Comparison of ENCODE assay signal across 8 cellular contexts in the genomic region with DNA sequence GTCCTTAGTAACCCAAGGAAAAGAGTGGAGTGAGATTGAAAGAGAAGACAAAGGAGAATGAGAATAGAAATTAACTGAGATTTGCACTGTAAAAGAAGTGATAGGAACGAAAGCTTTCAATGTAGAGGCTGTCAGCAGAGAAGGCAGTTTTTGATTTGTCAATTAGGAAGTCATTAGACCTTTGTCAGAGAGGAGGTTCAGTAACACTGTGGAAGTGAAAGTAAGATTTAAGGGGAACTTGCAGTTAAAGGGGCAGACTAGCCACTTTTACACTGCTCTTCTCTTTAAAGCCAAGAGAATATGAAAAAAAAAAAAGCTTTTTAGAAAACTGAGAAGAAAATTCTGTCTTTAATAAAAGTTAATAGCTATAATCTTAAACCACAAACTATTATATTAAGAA. TPM values are rescaled to one million over a fixed set of nuclear protein-coding genes. Genes with fewer than 3 reads are reported as not detected.
DNase-seq lines count a peak whose midpoint lies in the region; ATAC-seq and TF ChIP-seq lines count a peak whose summit lies in the region.

No MANE protein-coding gene starts in this region.

- POLR2A ChIA-PET in activated CD8-positive, alpha-beta T cell treated with anti-CD3 and anti-CD28 coated beads, Interleukin-2, amount 10 ng/mL, durations not matched to agents 7 days and 5 days (lab: Charles Lee) = no interaction called here

- no peaks in the 10 kb centered on the region for H3K9me3 ChIP-seq in Peyer's patch

- in situ Hi-C loops in KBM-7 (cut with MboI; ENCODE audit: low pct_unique_long_range_greater_than_20kb, low sequenced_read_pairs) = no loop called here

- H3K27me3 ChIP-seq in Peyer's patch = no peaks in the 10 kb centered on the region

- peaks cover 0 to 4% (median 0%) of the 10 kb centered on the region in 4 donors for H3K4me1 ChIP-seq in Peyer's patch

- no peak for TF ChIP-seq POLR2A in Peyer's patch (IDR thresholded peaks at IDR 0.05)

- H3K36me3 Mint-ChIP-seq in activated CD8-positive, alpha-beta T cell treated with anti-CD3 and anti-CD28 coated beads, Interleukin-2, amount 10 ng/mL, durations not matched to agents 7 days and 5 days (ENCODE audit: low read depth) = no peaks in the 10 kb centered on the region

- no peaks in the 10 kb centered on the region for H3K36me3 ChIP-seq in Peyer's patch

- peak; percentile 97 for ATAC-seq in GM21717 (IDR thresholded peaks at IDR 0.05; ENCODE audit: unreplicated experiment)
- ATAC-seq in activated CD8-positive, alpha-beta T cell treated with anti-CD3 and anti-CD28 coated beads, Interleukin-2, amount 10 ng/mL, durations not matched to agents 7 days and 5 days = no peak

- no peaks in the 10 kb centered on the region for H3K9me3 Mint-ChIP-seq in activated CD8-positive, alpha-beta T cell treated with anti-CD3 and anti-CD28 coated beads, Interleukin-2, amount 10 ng/mL, durations not matched to agents 7 days and 5 days (ENCODE audit: insufficient read depth)

- H3K27me3 Mint-ChIP-seq in activated CD8-positive, alpha-beta T cell treated with anti-CD3 and anti-CD28 coated beads, Interleukin-2, amount 10 ng/mL, durations not matched to agents 7 days and 5 days (ENCODE audit: low read depth) = no peaks in the 10 kb centered on the region

- CTCF ChIA-PET in activated CD8-positive, alpha-beta T cell treated with anti-CD3 and anti-CD28 coated beads, Interleukin-2, amount 10 ng/mL, durations not matched to agents 7 days and 5 days (lab: Charles Lee) = no interaction called here

- peak overlapping the region; percentile 52 for H3K4me3 ChIP-seq in GM12864 (ENCODE audit: low read depth, low read length)
- no peak overlapping the region for H3K4me3 ChIP-seq in Peyer's patch

- DNase-seq in GM12864 (ENCODE audit: low read depth) = peak; percentile 69
- DNase-seq in KBM-7 = peak; percentile 53
- DNase-seq in globus pallidus (ENCODE audit: low spot score) = peak; percentile 35
- no peak for DNase-seq in amniotic stem cell (lab: John Stamatoyannopoulos, UW)
- no peak for DNase-seq in activated CD8-positive, alpha-beta T cell treated with anti-CD3 and anti-CD28 coated beads, Interleukin-2, amount 10 ng/mL, durations not matched to agents 7 days and 5 days
- no peak for DNase-seq in Peyer's patch
- DNase-seq in activated gamma-delta T cell (lab: John Stamatoyannopoulos, UW) = no peak

- no peak overlapping the region for H3K27ac Mint-ChIP-seq in activated CD8-positive, alpha-beta T cell treated with anti-CD3 and anti-CD28 coated beads, Interleukin-2, amount 10 ng/mL, durations not matched to agents 7 days and 5 days

- H3K4me3 Mint-ChIP-seq in activated CD8-positive, alpha-beta T cell treated with anti-CD3 and anti-CD28 coated beads, Interleukin-2, amount 10 ng/mL, durations not matched to agents 7 days and 5 days = no peak overlapping the region

- H3K27ac ChIP-seq in Peyer's patch = peak overlapping the region in 2 of 4 donors; percentile 51 to 60

- H3K4me1 Mint-ChIP-seq in activated CD8-positive, alpha-beta T cell treated with anti-CD3 and anti-CD28 coated beads, Interleukin-2, amount 10 ng/mL, durations not matched to agents 7 days and 5 days (ENCODE audit: low read depth) = no peaks in the 10 kb centered on the region

- TF ChIP-seq CTCF in GM12864 (IDR thresholded peaks at IDR 0.05; ENCODE audit: low read depth, low read length, missing control alignments) = no peak
- no peak for TF ChIP-seq CTCF in Peyer's patch (IDR thresholded peaks at IDR 0.05)

RNA-seq across cellular contexts. Expression of a gene that starts 11.5 kb away (rescaled TPM):
- not detected for total RNA-seq in activated CD8-positive, alpha-beta T cell treated with anti-CD3 and anti-CD28 coated beads, Interleukin-2, amount 10 ng/mL, durations not matched to agents 7 days and 5 days
- total RNA-seq in Peyer's patch = 10 to 100 TPM in 1 of 4 donors, 1 to 10 TPM in 2, under 1 TPM in 1; 0.53 to 25.6 (median 2.5) TPM

Comparison
In these comparisons a context has a peak if more than half of its experiments do, and no peak if none do; other contexts are left out.
1. DNase-seq: peak in GM12864 (single experiment), KBM-7 (single experiment) and globus pallidus (single experiment); none in amniotic stem cell (single experiment), activated CD8-positive, alpha-beta T cell treated with anti-CD3 and anti-CD28 coated beads, Interleukin-2, amount 10 ng/mL, durations not matched to agents 7 days and 5 days (single experiment), Peyer's patch (0 of 3) and activated gamma-delta T cell (single experiment).